Comparison of ENCODE assay signal across 16 cellular contexts in genomic region chr5:95615164-95615467, GRCh38. TPM values are rescaled to one million over a fixed set of nuclear protein-coding genes. Genes with fewer than 3 reads are reported as not detected.
DNase-seq lines count a peak whose midpoint lies in the region; ATAC-seq and TF ChIP-seq lines count a peak whose summit lies in the region.
"Had no signal": no experiment of that assay in that cellular context is flagged by ENCODE, and none has a peak within 500 bp of the region (broad histone marks: within the 10 kb centered on the region; RNA-seq: fewer than 3 reads in every experiment).

No MANE protein-coding gene starts in this region.

- peak overlapping the region; percentile 18 for H2AFZ ChIP-seq in HCT116 (ENCODE audit: low read depth, low read length, poor library complexity, severe bottlenecking)

- no peaks in the 10 kb centered on the region for H3K27me3 ChIP-seq in HCT116 (ENCODE audit: insufficient read depth, low read length)
- H3K27me3 ChIP-seq: transverse colon had no signal

- no peak for TF ChIP-seq RAD21 in HCT116 (IDR thresholded peaks at IDR 0.05; ENCODE audit: low read depth)

- no peak overlapping the region for H3K27ac ChIP-seq in HCT116 (ENCODE audit: low read depth, low read length)
- H3K27ac ChIP-seq: cardiac muscle cell, transverse colon had no signal

- H3K27me3 Mint-ChIP-seq in activated T-cell treated with anti-CD3 and anti-CD28 coated beads, Interleukin-2, amount 50 U/mL, for 24 hours: no peaks in the 10 kb centered on the region
- peaks cover 0 to 9% of the 10 kb centered on the region in 2 donors for H3K27me3 Mint-ChIP-seq in stimulated activated naive B cell treated with anti-CD40 and anti-IgM and Interleukin-4, amounts not matched to agents 10 μg/mL and 1 μg/mL and 100 μg/mL, for 72 hours
- no peaks in the 10 kb centered on the region for H3K27me3 Mint-ChIP-seq in T-cell

- H3K4me3 ChIP-seq in HCT116 (replicated peaks in 1 of 2; ENCODE audit: low read depth in 1 of 2, low read length in 2 of 2): no peak overlapping the region
- H3K4me3 ChIP-seq: cardiac muscle cell, transverse colon had no signal

- H3K36me3 ChIP-seq in HCT116 (ENCODE audit: control insufficient read depth in 1 of 2, insufficient read depth in 2 of 2, low read length in 2 of 2): no peaks in the 10 kb centered on the region
- H3K36me3 ChIP-seq: cardiac muscle cell had no signal

- intact Hi-C loops in HCT116 (cut with micrococcal nuclease): no loop called here

- H3K27ac Mint-ChIP-seq in activated T-cell treated with anti-CD3 and anti-CD28 coated beads, Interleukin-2, amount 50 U/mL, for 24 hours: peak overlapping the region; percentile 13
- H3K27ac Mint-ChIP-seq in stimulated activated naive B cell treated with anti-CD40 and anti-IgM and Interleukin-4, amounts not matched to agents 10 μg/mL and 1 μg/mL and 100 μg/mL, for 72 hours: no peak overlapping the region
- no peak overlapping the region for H3K27ac Mint-ChIP-seq in T-cell
- H3K27ac Mint-ChIP-seq: activated naive CD4-positive, alpha-beta T cell treated with anti-CD3 and anti-CD28 coated beads for 36 hours had no signal

- H3K36me3 Mint-ChIP-seq in activated T-cell treated with anti-CD3 and anti-CD28 coated beads, Interleukin-2, amount 50 U/mL, for 24 hours (ENCODE audit: low read depth): peaks cover 23% of the 10 kb centered on the region
- peaks cover 13 to 15% of the 10 kb centered on the region in 2 donors for H3K36me3 Mint-ChIP-seq in stimulated activated naive B cell treated with anti-CD40 and anti-IgM and Interleukin-4, amounts not matched to agents 10 μg/mL and 1 μg/mL and 100 μg/mL, for 72 hours
- peaks cover 22% of the 10 kb centered on the region for H3K36me3 Mint-ChIP-seq in T-cell

- no peak for DNase-seq in activated T-cell treated with anti-CD3 and anti-CD28 coated beads, Interleukin-2, amount 50 U/mL, for 24 hours
- DNase-seq in activated T-cell treated with anti-CD3 and anti-CD28 coated beads for 4 hours: no peak
- no peak for DNase-seq in HCT116 (ENCODE audit: low read depth, low spot score)
- DNase-seq in stimulated activated naive B cell treated with anti-CD40 and anti-IgM and Interleukin-4, amounts not matched to agents 10 μg/mL and 1 μg/mL and 100 μg/mL, for 72 hours: no peak
- no peak for DNase-seq in T-cell
- no peak for DNase-seq in RKO (ENCODE audit: low spot score)
- no peak for DNase-seq in DMS79 (lab: John Stamatoyannopoulos, UW)
- DNase-seq: activated naive CD4-positive, alpha-beta T cell treated with anti-CD3 and anti-CD28 coated beads for 36 hours; glutamatergic neuron; kidney glomerular epithelial cell; NCI-H1436; NCI-H748 treated with DMSO at 0.1 percent for 48 hours; stimulated activated CD4-positive, alpha-beta T cell treated with anti-CD3 and anti-CD28 coated beads, Interleukin-15, amount 100 ng/mL, for 24 hours; transverse colon had no signal

- no peak for TF ChIP-seq POLR2A in HCT116 (IDR thresholded peaks at IDR 0.05; ENCODE audit: borderline replicate concordance, extremely low read depth, insufficient read depth, insufficient read length)

- no peak overlapping the region for H3K9ac ChIP-seq in HCT116 (ENCODE audit: low read length)

- H3K4me2 ChIP-seq in HCT116 (ENCODE audit: low read length): no peak overlapping the region

- H3K4me1 ChIP-seq in HCT116 (ENCODE audit: control insufficient read depth in 1 of 2, insufficient read depth in 2 of 2, low read length in 2 of 2): no peaks in the 10 kb centered on the region

- POLR2A ChIA-PET in HCT116 (lab: Charles Lee) (no interaction called here), T-cell (lab: Charles Lee) (no interaction called here)

- H3K9me2 ChIP-seq in HCT116 (ENCODE audit: insufficient read depth): no peaks in the 10 kb centered on the region

- no peak for TF ChIP-seq CTCF in HCT116 (IDR thresholded peaks at IDR 0.05 in 2 of 3, conservative IDR thresholded peaks at IDR 0.05 in 1 of 3; ENCODE audit: borderline replicate concordance in 1 of 3, insufficient read depth in 1 of 3, low read depth in 2 of 3, low read length in 2 of 3)

- RAD21 ChIA-PET in HCT116 (lab: Charles Lee; ENCODE audit: low non-redundant PET in 1 of 2, low total read pairs in 2 of 2, uncharacterized antibody in 2 of 2, unreplicated experiment in 2 of 2): no interaction called here

- ATAC-seq in HCT116: no peak
- peak; percentile 47 for ATAC-seq in HG03558 (IDR thresholded peaks at IDR 0.05; ENCODE audit: extremely low read depth, unreplicated experiment)
- peak; percentile 50 to 57 for ATAC-seq in stimulated activated naive B cell treated with anti-CD40 and anti-IgM and Interleukin-4, amounts not matched to agents 10 μg/mL and 1 μg/mL and 100 μg/mL, for 72 hours (replicated peaks)
- no peak for ATAC-seq in T-cell (replicated peaks in 1 of 4)

- no peak overlapping the region for H3K4me3 Mint-ChIP-seq in activated T-cell treated with anti-CD3 and anti-CD28 coated beads, Interleukin-2, amount 50 U/mL, for 24 hours
- no peak overlapping the region for H3K4me3 Mint-ChIP-seq in stimulated activated naive B cell treated with anti-CD40 and anti-IgM and Interleukin-4, amounts not matched to agents 10 μg/mL and 1 μg/mL and 100 μg/mL, for 72 hours
- no peak overlapping the region for H3K4me3 Mint-ChIP-seq in T-cell
- H3K4me3 Mint-ChIP-seq: activated naive CD4-positive, alpha-beta T cell treated with anti-CD3 and anti-CD28 coated beads for 36 hours had no signal

- H3K4me1 Mint-ChIP-seq in activated T-cell treated with anti-CD3 and anti-CD28 coated beads, Interleukin-2, amount 50 U/mL, for 24 hours (ENCODE audit: low read depth): peaks cover 42% of the 10 kb centered on the region
- H3K4me1 Mint-ChIP-seq in stimulated activated naive B cell treated with anti-CD40 and anti-IgM and Interleukin-4, amounts not matched to agents 10 μg/mL and 1 μg/mL and 100 μg/mL, for 72 hours: peaks cover 6 to 23% of the 10 kb centered on the region in 2 donors
- peaks cover 36 to 45% (median 45%) of the 10 kb centered on the region in 3 donors for H3K4me1 Mint-ChIP-seq in T-cell

- no peaks in the 10 kb centered on the region for H3K79me2 ChIP-seq in HCT116 (ENCODE audit: insufficient read depth, low read length)

- peaks cover 13% of the 10 kb centered on the region for H3K9me3 Mint-ChIP-seq in activated T-cell treated with anti-CD3 and anti-CD28 coated beads, Interleukin-2, amount 50 U/mL, for 24 hours
- peaks cover 7 to 8% of the 10 kb centered on the region in 2 donors for H3K9me3 Mint-ChIP-seq in stimulated activated naive B cell treated with anti-CD40 and anti-IgM and Interleukin-4, amounts not matched to agents 10 μg/mL and 1 μg/mL and 100 μg/mL, for 72 hours
- peaks cover 6 to 14% (median 10%) of the 10 kb centered on the region in 3 donors for H3K9me3 Mint-ChIP-seq in T-cell

- H3K9me3 ChIP-seq in HCT116 (ENCODE audit: control insufficient read depth in 1 of 2, insufficient read depth in 1 of 2, low read depth in 1 of 2, low read length in 2 of 2): peaks cover 0 to 4% of the 10 kb centered on the region in 2 experiments; a peak in 1 of 4 replicates

- H4K20me1 ChIP-seq in HCT116 (ENCODE audit: insufficient read depth): no peaks in the 10 kb centered on the region

- CTCF ChIA-PET in HCT116 (lab: Charles Lee): no interaction called here
- CTCF ChIA-PET in T-cell (lab: Charles Lee): interaction anchor here in 1 of 2 donors (0.6 kb wide), 1 partner anchor 189 kb away, joined by 3 read pairs; no protein-coding TSS in a partner anchor

- BruUV-seq in HCT116 (replicated peaks; lab: Mats Ljungman, UMichigan): no TSS peak

TF ChIP-seq in HCT116, 20 proteins besides CTCF, POLR2A, EP300 and RAD21 (continues in another document):
- TF ChIP-seq POLR2AphosphoS5 (IDR thresholded peaks at IDR 0.05; ENCODE audit: low read depth, low read length) (no peak), MAX (IDR thresholded peaks at IDR 0.05) (no peak), JUND (IDR thresholded peaks at IDR 0.05) (no peak), EZH2phosphoT487 (IDR thresholded peaks at IDR 0.05; ENCODE audit: borderline replicate concordance) (no peak), ATF3 (IDR thresholded peaks at IDR 0.05) (no peak), FOSL1 (IDR thresholded peaks at IDR 0.05; ENCODE audit: low read depth) (no peak), REST (IDR thresholded peaks at IDR 0.05; ENCODE audit: low read depth) (no peak)

RNA-seq across cellular contexts. Expression of gene GPR150, which starts 4.8 kb away (rescaled TPM):
- total RNA-seq in HCT116 (2021; ENCODE audit: unreplicated experiment) (not detected), T-cell (1 to 10 TPM; 1.2 to 2.2 (median 1.6) TPM)
- polyA plus RNA-seq in HCT116 (2012): not detected in 2 replicates

RNA-seq across cellular contexts. Expression of gene RFESD, which starts 31.5 kb away (rescaled TPM):
- 4.1 TPM for total RNA-seq in HCT116 (2021; ENCODE audit: unreplicated experiment)
- polyA plus RNA-seq in HCT116 (2012): 1.5 and 3.4 TPM in 2 replicates
- 1 to 10 TPM; 4.2 to 8.3 (median 5.6) TPM for total RNA-seq in T-cell

Comparison
In these comparisons a context has a peak if more than half of its experiments do, and no peak if none do; other contexts are left out.
1. ATAC-seq: peak in HG03558 (single experiment) and stimulated activated naive B cell treated with anti-CD40 and anti-IgM and Interleukin-4, amounts not matched to agents 10 μg/mL and 1 μg/mL and 100 μg/mL, for 72 hours (2 of 2); none in HCT116 (single experiment) and T-cell (0 of 4).